Comparison of ENCODE assay signal across 1 cellular context in the genomic region with DNA sequence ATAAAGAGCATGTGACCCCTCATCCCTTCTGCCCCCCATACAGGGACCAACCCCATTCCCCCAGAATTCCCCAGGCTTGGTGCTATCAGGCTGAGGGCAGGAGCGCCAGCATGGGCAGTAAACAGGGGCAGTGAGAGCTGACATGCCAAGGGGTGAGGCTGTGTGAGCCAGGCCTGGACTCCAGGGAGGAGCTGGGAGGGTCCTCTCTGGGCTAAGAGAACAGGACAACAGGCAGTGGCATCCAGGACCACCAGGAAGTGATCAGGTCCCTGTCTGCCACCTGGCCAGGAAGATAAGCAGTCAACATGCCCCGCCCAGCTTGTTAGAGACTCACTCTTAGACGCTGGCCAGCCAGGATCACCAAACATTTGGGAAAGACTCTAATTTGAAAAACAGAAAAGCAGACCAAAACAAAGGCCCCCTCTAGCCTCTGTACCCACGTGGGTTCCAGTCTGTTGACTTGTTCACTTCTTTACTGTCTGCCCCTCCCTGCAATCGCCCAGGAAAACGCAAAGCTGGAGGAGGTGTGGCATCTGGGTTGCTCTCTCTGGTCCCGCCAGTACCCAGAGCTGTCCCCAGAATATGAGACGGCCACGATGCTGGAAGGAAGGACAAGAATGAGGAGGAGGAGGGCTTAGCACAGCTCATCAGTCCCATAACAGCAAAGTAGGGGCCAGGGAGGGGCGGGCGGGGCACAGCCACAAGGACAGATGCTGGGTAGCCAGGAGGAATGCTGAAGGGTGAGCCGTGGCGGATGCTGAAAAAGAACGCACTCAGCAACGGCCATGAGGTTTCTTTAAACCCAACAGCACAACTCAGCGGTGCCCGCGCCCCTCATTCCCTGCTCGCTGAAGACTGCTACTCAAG.
TF ChIP-seq lines count a peak whose summit lies in the region.

No MANE protein-coding gene starts in this region.

TF ChIP-seq in IMR-90, 13 proteins besides CTCF, POLR2A, EP300 and RAD21 (continued from another document):
- TF ChIP-seq NFE2L2 (IDR thresholded peaks at IDR 0.05; ENCODE audit: low read depth, low read length), result no peak
- TF ChIP-seq CEBPB (IDR thresholded peaks at IDR 0.05; ENCODE audit: low read depth, low read length), result no peak
- no peak for TF ChIP-seq USF2 (IDR thresholded peaks at IDR 0.05; ENCODE audit: low read depth, low read length)
- TF ChIP-seq MXI1 (IDR thresholded peaks at IDR 0.05; ENCODE audit: borderline replicate concordance, low read depth, low read length), result no peak
- no peak for TF ChIP-seq CHD1 (IDR thresholded peaks at IDR 0.05; ENCODE audit: low read depth, low read length)
- TF ChIP-seq SMC3 (IDR thresholded peaks at IDR 0.05; ENCODE audit: low read depth, low read length), result no peak
